In the genomic region with DNA sequence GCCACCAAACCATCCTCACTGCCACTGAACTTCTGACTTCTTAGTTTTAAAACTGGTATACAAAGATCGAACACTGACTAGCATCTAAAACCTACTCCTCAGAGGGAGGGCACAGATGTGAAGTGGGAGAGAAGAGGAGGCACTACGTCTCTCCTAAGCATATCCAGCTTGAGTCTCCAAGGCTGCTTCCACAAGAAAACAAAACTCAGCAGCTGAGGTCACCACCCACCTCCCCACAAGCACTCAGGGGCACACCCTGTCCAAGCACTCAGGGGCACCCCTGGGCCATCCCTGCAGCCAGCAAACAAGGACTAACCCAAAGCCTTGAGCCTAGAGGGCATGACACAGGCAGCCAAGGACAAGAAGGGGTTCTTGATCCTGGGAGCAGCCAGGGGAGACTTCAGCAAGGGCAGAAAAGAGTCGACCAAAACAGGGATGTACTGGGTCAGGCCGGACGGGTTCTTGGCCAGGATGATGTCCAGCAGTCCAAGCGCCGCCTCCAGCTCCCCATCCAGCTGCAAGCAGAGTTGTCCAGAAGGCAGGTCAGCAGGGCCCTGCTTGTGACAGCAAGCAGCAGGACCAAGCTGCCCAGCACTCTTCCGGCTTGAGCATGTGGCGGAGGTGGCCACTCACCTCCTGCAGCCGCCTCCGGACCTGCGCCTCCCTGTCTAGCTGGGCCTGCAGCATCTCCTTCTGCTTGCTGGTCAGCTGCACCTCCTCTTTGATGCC, we compare ENCODE assay signal across 22 cellular contexts.
"Had no signal": no experiment of that assay in that cellular context is flagged by ENCODE, and none has a peak within 500 bp of the region (broad histone marks: within the 10 kb centered on the region; RNA-seq: fewer than 3 reads in every experiment).

No MANE protein-coding gene starts in this region.

- H3K9me3 ChIP-seq: prostate gland, SK-N-SH, thyroid gland, uterus had no signal

- ATAC-seq: activated CD4-positive, CD25-positive, alpha-beta regulatory T cell treated with anti-CD3 and anti-CD28 coated beads, Interleukin-2, amount 50 U/mL, for 24 hours; activated T-cell treated with anti-CD3 and anti-CD28 coated beads, Interleukin-2, amount 50 U/mL, for 72 hours; foreskin keratinocyte; natural killer cell treated with Interleukin-12 subunit alpha and Interleukin-12 subunit beta and Interleukin-15 and Interleukin-18, amount 100 ng/mL, for 72 hours; stimulated activated memory B cell treated with anti-CD40 and anti-IgM and Interleukin-4, amounts not matched to agents 10 μg/mL and 1 μg/mL and 100 μg/mL, for 72 hours; T-cell had no signal

- H3K4me3 ChIP-seq: prostate gland, thyroid gland, uterus had no signal

- DNase-seq: activated CD4-positive, alpha-beta T cell treated with anti-CD3 and anti-CD28 coated beads, Interleukin-2, amount 50 U/mL, for 1 hour; activated gamma-delta T cell; activated naive CD8-positive, alpha-beta T cell treated with anti-CD3 and anti-CD28 coated beads for 36 hours; activated T-cell treated with anti-CD3 and anti-CD28 coated beads, Interleukin-2, amount 50 U/mL, for 72 hours; amygdala; cortex of kidney; effector CD4-positive, alpha-beta T cell; foreskin keratinocyte; mesendoderm; occipital lobe; SK-N-SH; stimulated activated CD4-positive, alpha-beta T cell treated with anti-CD3 and anti-CD28 coated beads, Interleukin-12 subunit alpha, Interleukin-12 subunit beta, amount 100 ng/mL, for 4 hours; stimulated activated CD4-positive, alpha-beta T cell treated with anti-CD3 and anti-CD28 coated beads, Interleukin-2, amount 100 ng/mL, for 24 hours; T-cell; T1000; thyroid gland had no signal

- H3K4me1 Mint-ChIP-seq: activated naive CD8-positive, alpha-beta T cell treated with anti-CD3 and anti-CD28 coated beads for 36 hours; brain; stimulated activated memory B cell treated with anti-CD40 and anti-IgM and Interleukin-4, amounts not matched to agents 10 μg/mL and 1 μg/mL and 100 μg/mL, for 72 hours had no signal

- H3K4me3 Mint-ChIP-seq: activated naive CD8-positive, alpha-beta T cell treated with anti-CD3 and anti-CD28 coated beads for 36 hours; activated T-cell treated with anti-CD3 and anti-CD28 coated beads, Interleukin-2, amount 50 U/mL, for 72 hours; brain; natural killer cell treated with Interleukin-12 subunit alpha and Interleukin-12 subunit beta and Interleukin-15 and Interleukin-18, amount 100 ng/mL, for 72 hours; stimulated activated memory B cell treated with anti-CD40 and anti-IgM and Interleukin-4, amounts not matched to agents 10 μg/mL and 1 μg/mL and 100 μg/mL, for 72 hours; T-cell had no signal

- H3K36me3 ChIP-seq: uterus had no signal

- H3K27ac ChIP-seq: foreskin keratinocyte, prostate gland, thyroid gland had no signal

- H3K27ac Mint-ChIP-seq: activated naive CD8-positive, alpha-beta T cell treated with anti-CD3 and anti-CD28 coated beads for 36 hours; activated T-cell treated with anti-CD3 and anti-CD28 coated beads, Interleukin-2, amount 50 U/mL, for 72 hours; natural killer cell treated with Interleukin-12 subunit alpha and Interleukin-12 subunit beta and Interleukin-15 and Interleukin-18, amount 100 ng/mL, for 72 hours; stimulated activated memory B cell treated with anti-CD40 and anti-IgM and Interleukin-4, amounts not matched to agents 10 μg/mL and 1 μg/mL and 100 μg/mL, for 72 hours; T-cell had no signal

- H3K27me3 ChIP-seq: foreskin keratinocyte, thyroid gland, uterus had no signal

- H3K9me3 Mint-ChIP-seq: activated naive CD8-positive, alpha-beta T cell treated with anti-CD3 and anti-CD28 coated beads for 36 hours; activated T-cell treated with anti-CD3 and anti-CD28 coated beads, Interleukin-2, amount 50 U/mL, for 72 hours; brain; natural killer cell treated with Interleukin-12 subunit alpha and Interleukin-12 subunit beta and Interleukin-15 and Interleukin-18, amount 100 ng/mL, for 72 hours; stimulated activated memory B cell treated with anti-CD40 and anti-IgM and Interleukin-4, amounts not matched to agents 10 μg/mL and 1 μg/mL and 100 μg/mL, for 72 hours; T-cell had no signal

- H3K4me1 ChIP-seq: foreskin keratinocyte, prostate gland, thyroid gland, uterus had no signal

- H3K27me3 Mint-ChIP-seq: activated naive CD8-positive, alpha-beta T cell treated with anti-CD3 and anti-CD28 coated beads for 36 hours; natural killer cell treated with Interleukin-12 subunit alpha and Interleukin-12 subunit beta and Interleukin-15 and Interleukin-18, amount 100 ng/mL, for 72 hours; stimulated activated memory B cell treated with anti-CD40 and anti-IgM and Interleukin-4, amounts not matched to agents 10 μg/mL and 1 μg/mL and 100 μg/mL, for 72 hours; T-cell had no signal
